In the genomic region with DNA sequence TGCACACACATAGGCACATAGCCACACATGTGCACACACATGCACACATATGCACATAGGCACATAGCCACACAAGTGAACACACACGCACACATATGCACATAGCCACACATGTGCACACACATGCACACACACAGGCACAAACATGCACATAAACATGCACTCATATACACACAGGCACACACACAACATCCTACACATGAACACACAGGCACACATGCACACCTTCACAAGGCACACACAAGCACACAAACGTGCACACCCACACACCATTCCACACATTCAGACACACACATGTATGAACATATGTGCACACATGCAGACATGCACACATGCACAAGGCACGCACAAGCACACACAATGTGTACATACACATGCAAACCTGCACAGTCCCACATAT, we compare ENCODE assay signal across 22 cellular contexts.
"Had no signal": no experiment of that assay in that cellular context is flagged by ENCODE, and none has a peak within 500 bp of the region (broad histone marks: within the 10 kb centered on the region; RNA-seq: fewer than 3 reads in every experiment).

No MANE protein-coding gene starts in this region.

- H3K36me3 ChIP-seq: gastrocnemius medialis, heart left ventricle, left lung, prostate gland, right atrium auricular region, sigmoid colon, stomach, thyroid gland had no signal

- H3K36me3 Mint-ChIP-seq: stimulated activated effector memory CD8-positive, alpha-beta T cell treated with anti-CD3 and anti-CD28 coated beads, Interleukin-12 subunit alpha, Interleukin-12 subunit beta, amount 100 ng/mL, for 72 hours; type B pancreatic cell had no signal

- H3K4me2 ChIP-seq: hepatocyte had no signal

- H3K27ac Mint-ChIP-seq: naive thymus-derived CD8-positive, alpha-beta T cell; stimulated activated effector memory CD8-positive, alpha-beta T cell treated with anti-CD3 and anti-CD28 coated beads, Interleukin-12 subunit alpha, Interleukin-12 subunit beta, amount 100 ng/mL, for 72 hours had no signal

- ATAC-seq: gastrocnemius medialis; heart left ventricle; left cardiac atrium; left lung; naive thymus-derived CD8-positive, alpha-beta T cell; stimulated activated effector memory CD8-positive, alpha-beta T cell treated with anti-CD3 and anti-CD28 coated beads, Interleukin-12 subunit alpha, Interleukin-12 subunit beta, amount 100 ng/mL, for 72 hours had no signal

- H3K27ac ChIP-seq: dorsolateral prefrontal cortex, gastrocnemius medialis, heart left ventricle, hepatocyte, left lung, prostate gland, right atrium auricular region, sigmoid colon, stomach, thyroid gland had no signal

- H3K9me3 ChIP-seq: gastrocnemius medialis, prostate gland, right atrium auricular region, sigmoid colon, thyroid gland had no signal

- H3K4me3 Mint-ChIP-seq: naive thymus-derived CD8-positive, alpha-beta T cell; stimulated activated effector memory CD8-positive, alpha-beta T cell treated with anti-CD3 and anti-CD28 coated beads, Interleukin-12 subunit alpha, Interleukin-12 subunit beta, amount 100 ng/mL, for 72 hours; type B pancreatic cell had no signal

- H3K4me1 Mint-ChIP-seq: stimulated activated effector memory CD8-positive, alpha-beta T cell treated with anti-CD3 and anti-CD28 coated beads, Interleukin-12 subunit alpha, Interleukin-12 subunit beta, amount 100 ng/mL, for 72 hours had no signal

- DNase-seq: dorsolateral prefrontal cortex; effector CD4-positive, alpha-beta T cell; foreskin fibroblast; gastrocnemius medialis; heart left ventricle; left cardiac atrium; left lung; mesendoderm; midbrain; naive thymus-derived CD8-positive, alpha-beta T cell; nucleus accumbens; sigmoid colon; stimulated activated CD4-positive, alpha-beta T cell treated with anti-CD3 and anti-CD28 coated beads, Interleukin-2, amount 100 ng/mL, for 24 hours; stimulated activated CD4-positive, alpha-beta T cell treated with anti-CD3 and anti-CD28 coated beads, Interleukin-4, amount 100 ng/mL, for 24 hours; stimulated activated naive CD4-positive, alpha-beta T cell treated with Interleukin-2 at 50 U/mL for 16 hours; stomach; thyroid gland had no signal

- H3K4me3 ChIP-seq: dorsolateral prefrontal cortex, gastrocnemius medialis, heart left ventricle, hepatocyte, left lung, prostate gland, right atrium auricular region, sigmoid colon, stomach, thyroid gland had no signal

- H3K79me2 ChIP-seq: hepatocyte had no signal

- H3K27me3 ChIP-seq: gastrocnemius medialis, heart left ventricle, hepatocyte, left lung, right atrium auricular region, sigmoid colon, stomach, thyroid gland had no signal

- H3K4me1 ChIP-seq: gastrocnemius medialis, heart left ventricle, left lung, prostate gland, right atrium auricular region, sigmoid colon, stomach, thyroid gland had no signal

- H2AFZ ChIP-seq: hepatocyte had no signal
